ENCODE assay signal across 8 cellular contexts in the genomic region with DNA sequence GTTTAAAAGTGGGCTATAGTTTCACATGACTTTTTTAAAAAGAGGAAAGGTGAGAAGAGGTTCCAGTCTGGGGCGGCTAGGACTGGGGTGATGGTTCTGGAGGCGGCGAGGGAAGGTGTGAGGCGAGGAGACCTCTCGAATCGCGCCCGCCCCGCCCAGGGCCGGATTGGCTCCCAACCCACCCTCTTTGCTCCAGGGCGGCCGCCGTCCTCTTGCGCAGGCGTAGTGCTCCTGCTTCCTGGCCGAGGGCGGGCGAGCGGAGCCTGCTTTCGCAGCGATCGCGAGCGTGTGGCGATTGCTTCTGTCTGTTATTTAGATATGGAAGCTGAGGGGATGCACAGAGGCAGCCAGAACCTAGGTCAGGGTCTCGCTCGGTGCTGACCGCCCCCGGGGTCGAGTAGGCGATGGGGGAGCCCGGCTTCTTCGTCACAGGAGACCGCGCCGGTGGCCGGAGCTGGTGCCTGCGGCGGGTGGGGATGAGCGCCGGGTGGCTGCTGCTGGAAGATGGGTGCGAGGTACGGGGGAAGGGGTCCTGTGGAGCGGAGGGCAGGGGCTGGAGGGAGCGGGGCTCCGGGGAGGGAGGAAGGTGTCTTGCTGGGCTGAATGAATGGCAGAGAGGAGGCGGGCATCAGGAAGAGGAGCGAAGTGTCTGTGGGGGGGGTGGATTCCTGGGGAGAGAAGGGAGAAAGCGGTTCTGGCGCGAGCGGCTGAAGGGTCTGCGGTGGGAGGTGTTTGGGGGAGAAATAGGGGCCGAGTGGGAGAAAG. TPM values are rescaled to one million over a fixed set of nuclear protein-coding genes. Genes with fewer than 3 reads are reported as not detected.
DNase-seq lines count a peak whose midpoint lies in the region; ATAC-seq and TF ChIP-seq lines count a peak whose summit lies in the region.

A gene with protein sequence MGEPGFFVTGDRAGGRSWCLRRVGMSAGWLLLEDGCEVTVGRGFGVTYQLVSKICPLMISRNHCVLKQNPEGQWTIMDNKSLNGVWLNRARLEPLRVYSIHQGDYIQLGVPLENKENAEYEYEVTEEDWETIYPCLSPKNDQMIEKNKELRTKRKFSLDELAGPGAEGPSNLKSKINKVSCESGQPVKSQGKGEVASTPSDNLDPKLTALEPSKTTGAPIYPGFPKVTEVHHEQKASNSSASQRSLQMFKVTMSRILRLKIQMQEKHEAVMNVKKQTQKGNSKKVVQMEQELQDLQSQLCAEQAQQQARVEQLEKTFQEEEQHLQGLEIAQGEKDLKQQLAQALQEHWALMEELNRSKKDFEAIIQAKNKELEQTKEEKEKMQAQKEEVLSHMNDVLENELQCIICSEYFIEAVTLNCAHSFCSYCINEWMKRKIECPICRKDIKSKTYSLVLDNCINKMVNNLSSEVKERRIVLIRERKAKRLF (plus strand): TSS at position 223 of the 765 bp plus-strand sequence. CDS start 182 bp downstream, at position 405.

- no peaks in the 10 kb centered on the region for H3K36me3 ChIP-seq in heart right ventricle

- peak within 1 kb of the TSS; percentile 77 for H3K4me3 ChIP-seq in GM12875 (ENCODE audit: low read depth, low read length)
- H3K4me3 ChIP-seq in heart right ventricle: peak within 1 kb of the TSS; percentile 66 to 96 (median 87)

- TF ChIP-seq CTCF in GM12875 (IDR thresholded peaks at IDR 0.05; ENCODE audit: borderline replicate concordance, insufficient read depth, low read depth, low read length): no peak
- TF ChIP-seq CTCF in heart right ventricle (IDR thresholded peaks at IDR 0.05): no peak
- no peak for TF ChIP-seq CTCF in type B pancreatic cell (conservative IDR thresholded peaks at IDR 0.05)

- peak within 1 kb of the TSS; percentile 96 for H3K27ac Mint-ChIP-seq in type B pancreatic cell

- peak within 1 kb of the TSS in 9 of 10 donors; percentile 15 to 75 (median 61) for H3K27ac ChIP-seq in heart right ventricle

- intact Hi-C loops in heart right ventricle (cut with DNase I): no loop called here
- intact Hi-C loops in posterior cingulate gyrus (cut with DNase I): no loop called here

- DNase-seq in NCI-H1417 treated with DMSO at 0.1 percent for 48 hours (lab: John Stamatoyannopoulos, UW) (peak; percentile 31), T-helper 1 cell (peak; percentile 75 to 91 (median 84)), amniotic epithelial cell (ENCODE audit: low read depth) (peak; percentile 81), heart right ventricle (peak; percentile 91 to 93), posterior cingulate gyrus (peak; percentile 83 to 98 (median 90)), type B pancreatic cell (ENCODE audit: extremely low spot score, unreplicated experiment) (peak; percentile 93)

- peaks cover 8% of the 10 kb centered on the region for H3K36me3 Mint-ChIP-seq in type B pancreatic cell

- H3K27me3 ChIP-seq in heart right ventricle: no peaks in the 10 kb centered on the region

- ATAC-seq in HG02759 (IDR thresholded peaks at IDR 0.05; ENCODE audit: unreplicated experiment): peak; percentile 93
- peak; percentile 96 to 99 (median 98) for ATAC-seq in heart right ventricle

- peak within 1 kb of the TSS; percentile 90 for H3K4me3 Mint-ChIP-seq in type B pancreatic cell

- no peaks in the 10 kb centered on the region for H3K9me3 Mint-ChIP-seq in type B pancreatic cell

- H3K4me1 Mint-ChIP-seq in type B pancreatic cell (ENCODE audit: unreplicated experiment): peaks cover 32% of the 10 kb centered on the region

- no peaks in the 10 kb centered on the region for H3K9me3 ChIP-seq in heart right ventricle

- H3K4me1 ChIP-seq in heart right ventricle: peaks cover 0 to 35% (median 16%) of the 10 kb centered on the region in 9 donors

- WGBS in heart right ventricle, 2 donors: 0 to 1% methylated on average over 54 of the region's 54 CpGs

- no peaks in the 10 kb centered on the region for H3K27me3 Mint-ChIP-seq in type B pancreatic cell

RNA-seq across cellular contexts. Expression of the gene that starts here (rescaled TPM):
- 10 to 100 TPM; 12.9 to 17.5 (median 15.0) TPM for total RNA-seq in heart right ventricle
- 10 to 100 TPM in 1 of 2 donors, 1 to 10 TPM in 1; 9.5 to 10.8 TPM for polyA plus RNA-seq in heart right ventricle
- 38.6 and 50.4 TPM in 2 replicates for total RNA-seq in type B pancreatic cell (ENCODE audit: low replicate concordance)

Comparison
In these comparisons a context has a peak if more than half of its experiments do, and no peak if none do; other contexts are left out.
1. Peak in every context shown above with its lines: DNase-seq, ATAC-seq, H3K4me3 ChIP-seq and H3K27ac ChIP-seq.
2. DNase-seq: peak in every context shown above with its lines; median percentile 93 in type B pancreatic cell; 92 in heart right ventricle; 90 in posterior cingulate gyrus; 84 in T-helper 1 cell; 81 in amniotic epithelial cell; 31 in NCI-H1417 treated with DMSO at 0.1 percent for 48 hours.